In genomic region chr22:16975155-16975885, GRCh38 we compare ENCODE assay signal across 2 cellular contexts.
TF ChIP-seq lines count a peak whose summit lies in the region.

No MANE protein-coding gene starts in this region.

TF ChIP-seq in H1, 55 proteins besides CTCF, POLR2A, EP300 and RAD21 (continued from another document):
- TF ChIP-seq SIN3A (conservative IDR thresholded peaks at IDR 0.05 in 1 of 2, IDR thresholded peaks at IDR 0.05 in 1 of 2; ENCODE audit: low read depth in 1 of 2, low read length in 2 of 2), result no peak
- TF ChIP-seq USF2 (IDR thresholded peaks at IDR 0.05; ENCODE audit: low read length), result no peak
- no peak for TF ChIP-seq TAF7 (optimal IDR thresholded peaks at IDR 0.05; ENCODE audit: borderline replicate concordance, low read depth, low read length)
- no peak for TF ChIP-seq RFX5 (IDR thresholded peaks at IDR 0.05; ENCODE audit: borderline replicate concordance, low read depth, low read length)
- no peak for TF ChIP-seq SP2 (IDR thresholded peaks at IDR 0.05; ENCODE audit: low read length)
- no peak for TF ChIP-seq CBX5 (IDR thresholded peaks at IDR 0.05; ENCODE audit: low read depth, low read length)
- TF ChIP-seq EZH2 (IDR thresholded peaks at IDR 0.05; ENCODE audit: low read depth, low read length, severe bottlenecking), result no peak
- TF ChIP-seq YY1 (IDR thresholded peaks at IDR 0.05; ENCODE audit: low read depth, low read length), result no peak
- TF ChIP-seq NRF1 (IDR thresholded peaks at IDR 0.05; ENCODE audit: low read depth, low read length), result no peak
- TF ChIP-seq RNF2 (IDR thresholded peaks at IDR 0.05; ENCODE audit: borderline replicate concordance, low read depth, low read length, missing control alignments, poor library complexity, severe bottlenecking), result no peak
- no peak for TF ChIP-seq SP1 (IDR thresholded peaks at IDR 0.05; ENCODE audit: low read depth, low read length)
- no peak for TF ChIP-seq SAP30 (IDR thresholded peaks at IDR 0.05; ENCODE audit: insufficient read depth, insufficient replicate concordance, low read length)
- no peak for TF ChIP-seq CEBPB (IDR thresholded peaks at IDR 0.05; ENCODE audit: low read depth, low read length)
TF ChIP-seq in H1: peak in this region for 0.

TF ChIP-seq in WTC11, 78 proteins besides CTCF, POLR2A, EP300 and RAD21 (continued from another document):
- TF ChIP-seq SMAD3 (CRISPR knock-in tag; IDR thresholded peaks at IDR 0.05; ENCODE audit: borderline replicate concordance) (no peak), E2F5 (CRISPR knock-in tag; IDR thresholded peaks at IDR 0.05) (no peak), EMX1 (CRISPR knock-in tag; IDR thresholded peaks at IDR 0.05) (no peak), ZBTB21 (CRISPR knock-in tag; IDR thresholded peaks at IDR 0.05; ENCODE audit: borderline replicate concordance) (no peak), NR3C1 (CRISPR knock-in tag; conservative IDR thresholded peaks at IDR 0.05; ENCODE audit: low read depth) (no peak), TEAD4 (CRISPR knock-in tag; IDR thresholded peaks at IDR 0.05) (no peak), ATF1 (CRISPR knock-in tag; IDR thresholded peaks at IDR 0.05) (no peak), MLX (CRISPR knock-in tag; IDR thresholded peaks at IDR 0.05) (no peak), NFE2L1 (CRISPR knock-in tag; IDR thresholded peaks at IDR 0.05) (no peak), ZNF396 (CRISPR knock-in tag; IDR thresholded peaks at IDR 0.05; ENCODE audit: borderline replicate concordance) (no peak), STAT6 (CRISPR knock-in tag; conservative IDR thresholded peaks at IDR 0.05; ENCODE audit: low read depth) (no peak)
- TF ChIP-seq, protein P1, sequence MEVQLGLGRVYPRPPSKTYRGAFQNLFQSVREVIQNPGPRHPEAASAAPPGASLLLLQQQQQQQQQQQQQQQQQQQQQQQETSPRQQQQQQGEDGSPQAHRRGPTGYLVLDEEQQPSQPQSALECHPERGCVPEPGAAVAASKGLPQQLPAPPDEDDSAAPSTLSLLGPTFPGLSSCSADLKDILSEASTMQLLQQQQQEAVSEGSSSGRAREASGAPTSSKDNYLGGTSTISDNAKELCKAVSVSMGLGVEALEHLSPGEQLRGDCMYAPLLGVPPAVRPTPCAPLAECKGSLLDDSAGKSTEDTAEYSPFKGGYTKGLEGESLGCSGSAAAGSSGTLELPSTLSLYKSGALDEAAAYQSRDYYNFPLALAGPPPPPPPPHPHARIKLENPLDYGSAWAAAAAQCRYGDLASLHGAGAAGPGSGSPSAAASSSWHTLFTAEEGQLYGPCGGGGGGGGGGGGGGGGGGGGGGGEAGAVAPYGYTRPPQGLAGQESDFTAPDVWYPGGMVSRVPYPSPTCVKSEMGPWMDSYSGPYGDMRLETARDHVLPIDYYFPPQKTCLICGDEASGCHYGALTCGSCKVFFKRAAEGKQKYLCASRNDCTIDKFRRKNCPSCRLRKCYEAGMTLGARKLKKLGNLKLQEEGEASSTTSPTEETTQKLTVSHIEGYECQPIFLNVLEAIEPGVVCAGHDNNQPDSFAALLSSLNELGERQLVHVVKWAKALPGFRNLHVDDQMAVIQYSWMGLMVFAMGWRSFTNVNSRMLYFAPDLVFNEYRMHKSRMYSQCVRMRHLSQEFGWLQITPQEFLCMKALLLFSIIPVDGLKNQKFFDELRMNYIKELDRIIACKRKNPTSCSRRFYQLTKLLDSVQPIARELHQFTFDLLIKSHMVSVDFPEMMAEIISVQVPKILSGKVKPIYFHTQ (CRISPR knock-in tag; IDR thresholded peaks at IDR 0.05), result no peak
